ENCODE assay signal across 18 cellular contexts in genomic region chr16:65002265-65002664, GRCh38.
DNase-seq lines count a peak whose midpoint lies in the region; TF ChIP-seq lines count a peak whose summit lies in the region.
"Had no signal": no experiment of that assay in that cellular context is flagged by ENCODE, and none has a peak within 500 bp of the region (broad histone marks: within the 10 kb centered on the region; RNA-seq: fewer than 3 reads in every experiment).

No MANE protein-coding gene starts in this region.

- H3K4me3 ChIP-seq in fibroblast of lung (replicated peaks in 1 of 4; ENCODE audit: control extremely low read depth in 1 of 4, insufficient read depth in 1 of 4, low read depth in 3 of 4, low read length in 4 of 4): no peak overlapping the region
- H3K4me3 ChIP-seq in testis: no peak overlapping the region
- H3K4me3 ChIP-seq: dorsolateral prefrontal cortex, right atrium auricular region had no signal

- peaks cover 76% of the 10 kb centered on the region for H3K36me3 Mint-ChIP-seq in osteocyte (ENCODE audit: unreplicated experiment)

- no peak overlapping the region for H2AFZ ChIP-seq in fibroblast of lung (ENCODE audit: low read length)

- no peak overlapping the region for H3K27ac ChIP-seq in fibroblast of lung (ENCODE audit: insufficient read depth, low read length)
- H3K27ac ChIP-seq in testis: no peak overlapping the region
- H3K27ac ChIP-seq: right atrium auricular region had no signal

- H3K4me1 ChIP-seq in fibroblast of lung (ENCODE audit: control insufficient read depth, extremely low read depth, insufficient read depth, low read length): no peaks in the 10 kb centered on the region
- H3K4me1 ChIP-seq in testis: no peaks in the 10 kb centered on the region
- H3K4me1 ChIP-seq: right atrium auricular region had no signal

- H3K4me2 ChIP-seq in fibroblast of lung (ENCODE audit: extremely low read depth, insufficient read depth, low read length): no peak overlapping the region

- no peak for TF ChIP-seq POLR2A in testis (IDR thresholded peaks at IDR 0.05)

- H3K36me3 ChIP-seq in fibroblast of lung (ENCODE audit: control insufficient read depth, insufficient read depth, low read length): peaks cover 11% of the 10 kb centered on the region
- H3K36me3 ChIP-seq in testis (ENCODE audit: low read depth, missing control alignments): no peaks in the 10 kb centered on the region

- H3K27me3 ChIP-seq in fibroblast of lung (ENCODE audit: control insufficient read depth, insufficient read depth, low read length) (no peaks in the 10 kb centered on the region), testis (no peaks in the 10 kb centered on the region)
- H3K27me3 ChIP-seq: dorsolateral prefrontal cortex, right atrium auricular region had no signal

- no peaks in the 10 kb centered on the region for H3K27me3 Mint-ChIP-seq in osteocyte (ENCODE audit: unreplicated experiment)
- H3K27me3 Mint-ChIP-seq: activated T-cell treated with anti-CD3 and anti-CD28 coated beads, Interleukin-2, amount 50 U/mL, for 24 hours; CD4-positive, alpha-beta T cell had no signal

- H3K4me3 Mint-ChIP-seq in osteocyte (ENCODE audit: unreplicated experiment): no peak overlapping the region
- H3K4me3 Mint-ChIP-seq: activated T-cell treated with anti-CD3 and anti-CD28 coated beads, Interleukin-2, amount 50 U/mL, for 24 hours; CD4-positive, alpha-beta T cell had no signal

- H3K27ac Mint-ChIP-seq in osteocyte (ENCODE audit: unreplicated experiment): peak overlapping the region; percentile 72
- H3K27ac Mint-ChIP-seq: activated T-cell treated with anti-CD3 and anti-CD28 coated beads, Interleukin-2, amount 50 U/mL, for 24 hours; CD4-positive, alpha-beta T cell had no signal

- no peaks in the 10 kb centered on the region for H4K20me1 ChIP-seq in fibroblast of lung (ENCODE audit: control insufficient read depth, extremely low read depth, insufficient read depth, low read length)

- H3K9me3 ChIP-seq in fibroblast of lung (ENCODE audit: control insufficient read depth, insufficient read depth, low read depth, low read length) (no peaks in the 10 kb centered on the region), testis (no peaks in the 10 kb centered on the region)
- H3K9me3 ChIP-seq: right atrium auricular region had no signal

- DNase-seq in Daoy (ENCODE audit: low read depth) (peak; percentile 44), SK-MEL-5 (ENCODE audit: low read depth, low spot score) (peak; percentile 14), fibroblast of lung (ENCODE audit: low read depth in 2 of 2) (peak; percentile 49 to 82), osteocyte (ENCODE audit: extremely low spot score, unreplicated experiment) (no peak), testis (no peak), NCI-H1092 (lab: John Stamatoyannopoulos, UW) (no peak), GM10266 (ENCODE audit: extremely low spot score) (no peak)
- no peak for DNase-seq in activated effector memory CD4-positive, alpha-beta T cell treated with anti-CD3 and anti-CD28 coated beads, Interleukin-2, amount 50 U/mL, for 16 hours
- DNase-seq: activated CD4-positive, alpha-beta T cell treated with anti-CD3 and anti-CD28 coated beads for 4 hours; activated T-cell treated with anti-CD3 and anti-CD28 coated beads, Interleukin-2, amount 50 U/mL, for 24 hours; CD4-positive, alpha-beta T cell; GF-D8; islet precursor cell; KBM-7; NCI-H1436 treated with DMSO at 0.1 percent for 48 hours; stimulated activated CD4-positive, alpha-beta T cell treated with anti-CD3 and anti-CD28 coated beads, Interleukin-4, amount 100 ng/mL, for 1 hour had no signal

- in situ Hi-C loops in SK-MEL-5 (cut with HindIII; ENCODE audit: low pct_unique_long_range_greater_than_20kb, low sequenced_read_pairs): no loop called here

- H3K9ac ChIP-seq in fibroblast of lung (ENCODE audit: insufficient read depth, low read length): no peak overlapping the region

- intact Hi-C loops in testis (cut with DNase I; ENCODE audit: low total_unique reads): no loop called here

- TF ChIP-seq CTCF in fibroblast of lung (conservative IDR thresholded peaks at IDR 0.05 in 1 of 2, IDR thresholded peaks at IDR 0.05 in 1 of 2; ENCODE audit: low read depth in 1 of 2, low read length in 2 of 2) (no peak), osteocyte (IDR thresholded peaks at IDR 0.05) (no peak), testis (IDR thresholded peaks at IDR 0.05) (no peak), GM10266 (IDR thresholded peaks at IDR 0.05; ENCODE audit: control insufficient read depth, insufficient read depth, low read depth, missing control alignments) (no peak)

- WGBS in testis, 2 donors: 69 to 87% methylated on average over 1 of the region's 1 CpG

- no peaks in the 10 kb centered on the region for H3K79me2 ChIP-seq in fibroblast of lung (ENCODE audit: control insufficient read depth, insufficient read depth, low read length)

- H3K9me3 Mint-ChIP-seq in osteocyte (ENCODE audit: unreplicated experiment): no peaks in the 10 kb centered on the region

- H3K4me1 Mint-ChIP-seq in osteocyte (ENCODE audit: unreplicated experiment): peaks cover 31% of the 10 kb centered on the region

Comparison
In these comparisons a context has a peak if more than half of its experiments do, and no peak if none do; other contexts are left out.
1. DNase-seq: peak in Daoy (single experiment), SK-MEL-5 (single experiment) and fibroblast of lung (2 of 2); none in osteocyte (single experiment), testis (single experiment), NCI-H1092 (single experiment), GM10266 (single experiment) and activated effector memory CD4-positive, alpha-beta T cell treated with anti-CD3 and anti-CD28 coated beads, Interleukin-2, amount 50 U/mL, for 16 hours (single experiment).